In genomic region chr14:20626274-20626673, GRCh38 we compare ENCODE assay signal across 13 cellular contexts. TPM values are rescaled to one million over a fixed set of nuclear protein-coding genes. Genes with fewer than 3 reads are reported as not detected.
DNase-seq lines count a peak whose midpoint lies in the region; ATAC-seq and TF ChIP-seq lines count a peak whose summit lies in the region.
"Had no signal": no experiment of that assay in that cellular context is flagged by ENCODE, and none has a peak within 500 bp of the region (broad histone marks: within the 10 kb centered on the region; RNA-seq: fewer than 3 reads in every experiment).

No MANE protein-coding gene starts in this region.

- peak; percentile 9 for ATAC-seq in activated CD4-positive, alpha-beta T cell treated with anti-CD3 and anti-CD28 coated beads for 36 hours
- ATAC-seq: mucosa of descending colon had no signal

- H3K4me3 ChIP-seq in WI38 (ENCODE audit: low read depth, low read length) = peak overlapping the region; percentile 30
- peak overlapping the region; percentile 54 for H3K4me3 ChIP-seq in fibroblast of mammary gland (ENCODE audit: control insufficient read depth, low read depth, low read length)
- H3K4me3 ChIP-seq in skeletal muscle satellite cell (ENCODE audit: low read length) = no peak overlapping the region
- peak overlapping the region in 2 of 4 donors; percentile 35 to 44 for H3K4me3 ChIP-seq in tibial nerve
- H3K4me3 ChIP-seq: HAP-1, mucosa of descending colon had no signal

- H3K36me3 ChIP-seq in skeletal muscle satellite cell (ENCODE audit: insufficient read depth, low read length) (no peaks in the 10 kb centered on the region), tibial nerve (no peaks in the 10 kb centered on the region)
- H3K36me3 ChIP-seq: HAP-1 had no signal

- H3K4me1 Mint-ChIP-seq in activated CD4-positive, alpha-beta T cell treated with anti-CD3 and anti-CD28 coated beads for 36 hours = peaks cover 80% of the 10 kb centered on the region

- intact Hi-C loops in activated CD4-positive, alpha-beta T cell treated with anti-CD3 and anti-CD28 coated beads for 36 hours (cut with DNase I, micrococcal nuclease) = no loop called here

- H3K4me2 ChIP-seq in skeletal muscle satellite cell (ENCODE audit: low read length) = peak overlapping the region; percentile 77

- CTCF ChIA-PET in activated CD4-positive, alpha-beta T cell treated with anti-CD3 and anti-CD28 coated beads for 36 hours (lab: Charles Lee) = interaction anchor here (0.8 kb wide), 2 partner anchors 56 to 357 kb away, joined by 4 to 5 read pairs; no protein-coding TSS in a partner anchor

- peak; percentile 60 for DNase-seq in activated CD4-positive, alpha-beta T cell treated with anti-CD3 and anti-CD28 coated beads for 36 hours
- DNase-seq in activated CD4-positive, alpha-beta T cell treated with anti-CD3 and anti-CD28 coated beads, Interleukin-2, amount 50 U/mL, for 1 hour = no peak
- DNase-seq in fibroblast of mammary gland (ENCODE audit: low read depth) (no peak), tibial nerve (ENCODE audit: low spot score in 2 of 2) (no peak), NCI-H146 treated with DMSO at 0.1 percent for 48 hours (lab: John Stamatoyannopoulos, UW; ENCODE audit: unreplicated experiment) (no peak), DMS 273 (lab: John Stamatoyannopoulos, UW; ENCODE audit: unreplicated experiment) (no peak)
- DNase-seq: mucosa of descending colon, MV-4-11 had no signal

- no peak for TF ChIP-seq EP300 in tibial nerve (IDR thresholded peaks at IDR 0.05)

- TF ChIP-seq POLR2A in tibial nerve (IDR thresholded peaks at IDR 0.05) = no peak

- peaks cover 30% of the 10 kb centered on the region for H3K27me3 ChIP-seq in skeletal muscle satellite cell (ENCODE audit: control insufficient read depth, insufficient read depth, low read length)
- no peaks in the 10 kb centered on the region for H3K27me3 ChIP-seq in tibial nerve

- peak overlapping the region in 2 of 4 donors; percentile 31 to 56 for H3K27ac ChIP-seq in tibial nerve

- H3K4me1 ChIP-seq in skeletal muscle satellite cell (ENCODE audit: control insufficient read depth, insufficient read depth, low read length) (peaks cover 22% of the 10 kb centered on the region), tibial nerve (peaks cover 0 to 77% (median 16%) of the 10 kb centered on the region in 4 donors)

- H3K9me3 ChIP-seq in skeletal muscle satellite cell (replicated peaks; ENCODE audit: low read length) (no peaks in the 10 kb centered on the region), tibial nerve (no peaks in the 10 kb centered on the region)
- H3K9me3 ChIP-seq: HAP-1, mucosa of descending colon had no signal

- no peak for TF ChIP-seq CTCF in WI38 (IDR thresholded peaks at IDR 0.05; ENCODE audit: low read depth, low read length)
- no peak for TF ChIP-seq CTCF in fibroblast of mammary gland (conservative IDR thresholded peaks at IDR 0.05; ENCODE audit: control insufficient read depth, insufficient read depth, low read depth, low read length)
- no peak for TF ChIP-seq CTCF in tibial nerve (IDR thresholded peaks at IDR 0.05)

- H3K27ac Mint-ChIP-seq in activated CD4-positive, alpha-beta T cell treated with anti-CD3 and anti-CD28 coated beads for 36 hours = no peak overlapping the region

- WGBS in tibial nerve, 2 donors = 30 to 40% methylated on average over 12 of the region's 12 CpGs

- H3K9ac ChIP-seq in skeletal muscle satellite cell (ENCODE audit: low read depth, low read length) = no peak overlapping the region

- H3K9me3 Mint-ChIP-seq in activated CD4-positive, alpha-beta T cell treated with anti-CD3 and anti-CD28 coated beads for 36 hours (ENCODE audit: low read depth) = peaks cover 2% of the 10 kb centered on the region

- peaks cover 3% of the 10 kb centered on the region for H3K36me3 Mint-ChIP-seq in activated CD4-positive, alpha-beta T cell treated with anti-CD3 and anti-CD28 coated beads for 36 hours (ENCODE audit: low read depth)

- H3K4me3 Mint-ChIP-seq in activated CD4-positive, alpha-beta T cell treated with anti-CD3 and anti-CD28 coated beads for 36 hours = peak overlapping the region; percentile 71

- POLR2A ChIA-PET in activated CD4-positive, alpha-beta T cell treated with anti-CD3 and anti-CD28 coated beads for 36 hours (lab: Charles Lee) = interaction anchor here (1.3 kb wide), 1 partner anchor 13 kb away, joined by 8 read pairs; no protein-coding TSS in a partner anchor

- H3K27me3 Mint-ChIP-seq in activated CD4-positive, alpha-beta T cell treated with anti-CD3 and anti-CD28 coated beads for 36 hours = peaks cover 31% of the 10 kb centered on the region

RNA-seq across cellular contexts. Expression of gene OR6S1, which starts 15.2 kb away (rescaled TPM):
- not detected for total RNA-seq in activated CD4-positive, alpha-beta T cell treated with anti-CD3 and anti-CD28 coated beads for 36 hours
- not detected in 2 replicates for total RNA-seq in skeletal muscle satellite cell (2012; rRNA removed)
- not detected for total RNA-seq in tibial nerve
- total RNA-seq: cerebellum, glomerular endothelial cell, mucosa of descending colon had no signal

RNA-seq across cellular contexts. Expression of gene RNASE12, which starts 35.1 kb away (rescaled TPM):
- total RNA-seq in activated CD4-positive, alpha-beta T cell treated with anti-CD3 and anti-CD28 coated beads for 36 hours = not detected
- total RNA-seq in skeletal muscle satellite cell (2012; rRNA removed) = not detected in 2 replicates
- not detected for total RNA-seq in tibial nerve
- total RNA-seq: cerebellum, glomerular endothelial cell, mucosa of descending colon had no signal

RNA-seq across cellular contexts. Expression of gene RNASE11, which starts 38.5 kb away (rescaled TPM):
- not detected for total RNA-seq in activated CD4-positive, alpha-beta T cell treated with anti-CD3 and anti-CD28 coated beads for 36 hours
- total RNA-seq in skeletal muscle satellite cell (2012; rRNA removed) = not detected in 2 replicates
- not detected for total RNA-seq in tibial nerve
- total RNA-seq: cerebellum, glomerular endothelial cell, mucosa of descending colon had no signal

RNA-seq across cellular contexts. Expression of gene RNASE4, which starts 58.1 kb away (rescaled TPM):
- total RNA-seq in activated CD4-positive, alpha-beta T cell treated with anti-CD3 and anti-CD28 coated beads for 36 hours = under 1 TPM; 0.37 to 0.50 TPM
- total RNA-seq in skeletal muscle satellite cell (2012; rRNA removed) = 8.6 and 18.3 TPM in 2 replicates
- 100 to 1,000 TPM in 2 of 4 donors, 10 to 100 TPM in 2; 90.9 to 193 (median 118) TPM for total RNA-seq in tibial nerve
